In the genomic region with DNA sequence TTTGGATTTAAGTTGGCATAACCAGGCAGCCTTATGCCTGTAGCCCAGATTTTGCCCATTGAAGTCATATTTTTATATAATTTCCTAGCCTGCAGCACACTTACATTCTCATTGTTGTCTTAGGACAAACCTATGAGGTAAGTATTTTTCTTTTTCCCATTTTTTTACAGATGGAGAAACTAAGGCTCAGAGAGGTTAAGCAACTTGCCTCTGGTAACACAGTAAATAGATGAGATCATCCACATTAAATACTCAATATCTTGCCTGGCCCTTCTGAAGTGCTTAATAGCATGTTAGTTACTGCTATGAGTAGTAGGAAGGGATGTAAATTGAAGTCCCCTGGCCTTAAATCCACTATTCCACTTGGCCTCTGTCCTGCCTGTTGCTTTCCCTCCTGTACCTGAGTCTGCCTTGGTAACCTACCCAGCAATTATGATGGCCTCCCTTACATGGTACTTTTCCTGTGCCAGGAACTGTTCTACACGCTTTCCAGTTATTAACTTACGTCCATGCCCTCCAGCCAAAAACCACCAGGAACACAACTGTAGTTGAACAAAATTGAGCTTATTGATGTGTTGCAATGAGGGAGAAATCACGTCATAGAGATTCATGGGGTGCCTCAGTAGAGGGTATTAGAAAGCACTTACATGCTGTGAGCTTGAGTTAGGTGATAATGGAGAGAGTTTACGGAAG, we compare ENCODE assay signal across 12 cellular contexts.
DNase-seq lines count a peak whose midpoint lies in the region; ATAC-seq and TF ChIP-seq lines count a peak whose summit lies in the region.
"Had no signal": no experiment of that assay in that cellular context is flagged by ENCODE, and none has a peak within 500 bp of the region (broad histone marks: within the 10 kb centered on the region; RNA-seq: fewer than 3 reads in every experiment).

No MANE protein-coding gene starts in this region.

- ATAC-seq in GM23338, result no peak
- ATAC-seq in IMR-90 (ENCODE audit: low read depth), result no peak
- ATAC-seq: A549; CD8-positive, alpha-beta T cell had no signal

- no peak for TF ChIP-seq RAD21 in IMR-90 (IDR thresholded peaks at IDR 0.05; ENCODE audit: low read length)

- H3K4me3 ChIP-seq in GM23338 (no peak overlapping the region), IMR-90 (ENCODE audit: insufficient read depth, low read depth, low read length) (no peak overlapping the region), endodermal cell (ENCODE audit: low read length) (no peak overlapping the region), sigmoid colon (no peak overlapping the region), H7 (ENCODE audit: insufficient read depth, low read depth, low read length) (no peak overlapping the region)
- H3K4me3 ChIP-seq: A549 had no signal

- POLR2A ChIA-PET in IMR-90 (lab: Charles Lee; ENCODE audit: unreplicated experiment), result no interaction called here

- no peaks in the 10 kb centered on the region for H3F3A ChIP-seq in GM23338 (replicated peaks; ENCODE audit: low read depth)

- dilution Hi-C loops in IMR-90 (cut with HindIII; ENCODE audit: low sequenced_read_pairs, unreplicated experiment), result no loop called here

- H3K27me3 Mint-ChIP-seq in GM23338 (ENCODE audit: insufficient read depth, low read depth, poor library complexity) (no peaks in the 10 kb centered on the region), endodermal cell (ENCODE audit: insufficient read depth) (peaks cover 2% of the 10 kb centered on the region), nephron (ENCODE audit: low read depth) (no peaks in the 10 kb centered on the region)

- H3K4me1 Mint-ChIP-seq in GM23338, result peaks cover 7% of the 10 kb centered on the region; the same call in 2 of the 3 replicates
- H3K4me1 Mint-ChIP-seq in endodermal cell, result peaks cover 28% of the 10 kb centered on the region
- H3K4me1 Mint-ChIP-seq in nephron, result peaks cover 28% of the 10 kb centered on the region
- H3K4me1 Mint-ChIP-seq: CD14-positive monocyte had no signal

- no peak overlapping the region for H3K14ac ChIP-seq in IMR-90 (replicated peaks; ENCODE audit: low read depth, low read length)

- WGBS in IMR-90 (ENCODE audit: extremely low coverage in 2 of 2, insufficient read length in 1 of 2), 2 experiments, result no CpG with 5 or more reads among the region's 4 CpGs
- WGBS in endodermal cell (ENCODE audit: insufficient coverage in 1 of 2, insufficient read length in 1 of 2), 2 experiments, result 79 to 87% methylated on average over 2 to 4 of the region's 4 CpGs
- WGBS in sigmoid colon, 2 donors, result 95 to 98% methylated on average over 4 of the region's 4 CpGs

- in situ Hi-C loops in IMR-90 (cut with MboI; ENCODE audit: low sequenced_read_pairs), result no loop called here

- H2BK20ac ChIP-seq in IMR-90 (ENCODE audit: low read depth, low read length), result no peak overlapping the region

- no peak overlapping the region for H3K4me2 ChIP-seq in GM23338
- no peak overlapping the region for H3K4me2 ChIP-seq in IMR-90 (ENCODE audit: low read depth, low read length)
- H3K4me2 ChIP-seq: A549 had no signal

- no peak overlapping the region for H3K56ac ChIP-seq in IMR-90 (ENCODE audit: extremely low read depth, insufficient read depth, low read length)

- peaks cover 5% of the 10 kb centered on the region; the same call in 1 of the 3 replicates for H3K9me3 Mint-ChIP-seq in GM23338
- H3K9me3 Mint-ChIP-seq in endodermal cell, result no peaks in the 10 kb centered on the region
- H3K9me3 Mint-ChIP-seq in nephron, result peaks cover 9% of the 10 kb centered on the region
- H3K9me3 Mint-ChIP-seq: CD8-positive, alpha-beta T cell had no signal

- intact Hi-C loops in IMR-90 (cut with micrococcal nuclease), result no loop called here
- intact Hi-C loops in sigmoid colon (cut with DNase I), result no loop called here

- H3K9me1 ChIP-seq in IMR-90 (ENCODE audit: insufficient read depth, low read length), result no peaks in the 10 kb centered on the region; the same call in none of the 2 replicates

- H2AFZ ChIP-seq in GM23338 (peak overlapping the region; percentile 58; the same call in 1 of the 2 replicates), IMR-90 (replicated peaks; ENCODE audit: low read length, poor library complexity) (no peak overlapping the region)

- H3K4ac ChIP-seq in IMR-90 (ENCODE audit: low read depth, low read length), result no peak overlapping the region

- TF ChIP-seq POLR2A in IMR-90 (IDR thresholded peaks at IDR 0.05; ENCODE audit: low read depth, low read length) (no peak), sigmoid colon (IDR thresholded peaks at IDR 0.05) (no peak)

- no peak overlapping the region for H2AK9ac ChIP-seq in IMR-90 (replicated peaks; ENCODE audit: low read depth, low read length, poor library complexity)

- H2BK120ac ChIP-seq in IMR-90 (ENCODE audit: low read depth, low read length), result no peak overlapping the region

- H3K36me3 Mint-ChIP-seq in GM23338 (ENCODE audit: low read depth) (0 out of 3 replicates have a peak, but pooled peaks cover 4% of the 10 kb centered on the region), endodermal cell (ENCODE audit: low read depth) (no peaks in the 10 kb centered on the region), nephron (ENCODE audit: low read depth) (no peaks in the 10 kb centered on the region)
- H3K36me3 Mint-ChIP-seq: CD14-positive monocyte; CD8-positive, alpha-beta T cell had no signal

- H3K27me3 ChIP-seq in GM23338 (ENCODE audit: insufficient read depth), result no peaks in the 10 kb centered on the region
- no peaks in the 10 kb centered on the region for H3K27me3 ChIP-seq in IMR-90 (ENCODE audit: control insufficient read depth, insufficient read depth, low read length)
- no peaks in the 10 kb centered on the region for H3K27me3 ChIP-seq in endodermal cell (ENCODE audit: control insufficient read depth, insufficient read depth, low read length, poor library complexity, severe bottlenecking)
- no peaks in the 10 kb centered on the region for H3K27me3 ChIP-seq in sigmoid colon
- no peaks in the 10 kb centered on the region for H3K27me3 ChIP-seq in H7 (ENCODE audit: control insufficient read depth, insufficient read depth, low read length)

- BruUV-seq in IMR-90 (replicated peaks; lab: Mats Ljungman, UMichigan), result no TSS peak

- no peaks in the 10 kb centered on the region for H3K79me2 ChIP-seq in GM23338 (replicated peaks; ENCODE audit: insufficient read depth)

- H3K4me1 ChIP-seq in GM23338 (ENCODE audit: insufficient read depth), result peaks cover under 1% of the 10 kb centered on the region; the same call in 1 of the 2 replicates
- H3K4me1 ChIP-seq in IMR-90 (ENCODE audit: control insufficient read depth, insufficient read depth, low read length), result peaks cover 5% of the 10 kb centered on the region
- peaks cover 20% of the 10 kb centered on the region for H3K4me1 ChIP-seq in endodermal cell (ENCODE audit: control insufficient read depth, insufficient read depth, low read length)
- H3K4me1 ChIP-seq in sigmoid colon, result peaks cover 0 to 10% (median 9%) of the 10 kb centered on the region in 4 donors
- H3K4me1 ChIP-seq: A549 had no signal

- no peaks in the 10 kb centered on the region for H3K36me3 ChIP-seq in GM23338 (ENCODE audit: insufficient read depth)
- no peaks in the 10 kb centered on the region for H3K36me3 ChIP-seq in IMR-90 (ENCODE audit: control insufficient read depth, insufficient read depth, low read length)
- H3K36me3 ChIP-seq in endodermal cell (ENCODE audit: control insufficient read depth, insufficient read depth, low read length), result no peaks in the 10 kb centered on the region
- no peaks in the 10 kb centered on the region for H3K36me3 ChIP-seq in sigmoid colon
- no peaks in the 10 kb centered on the region for H3K36me3 ChIP-seq in H7 (replicated peaks; ENCODE audit: control insufficient read depth, insufficient read depth, low read length)

- no peak overlapping the region for H4K5ac ChIP-seq in IMR-90 (ENCODE audit: low read depth, low read length)

- no peak overlapping the region for H3K27ac ChIP-seq in GM23338 (ENCODE audit: low read depth)
- no peak overlapping the region for H3K27ac ChIP-seq in IMR-90 (ENCODE audit: insufficient read depth, low read length)
- H3K27ac ChIP-seq in endodermal cell (ENCODE audit: low read depth, low read length), result no peak overlapping the region
- no peak overlapping the region for H3K27ac ChIP-seq in sigmoid colon
- H3K27ac ChIP-seq: A549 had no signal

- CTCF ChIA-PET in IMR-90 (lab: Yijun Ruan, JAX), result no interaction called here

- no peak for DNase-seq in GM23338 (ENCODE audit: low spot score)
- no peak for DNase-seq in IMR-90
- DNase-seq in endodermal cell, result no peak
- no peak for DNase-seq in sigmoid colon
- DNase-seq in activated CD8-positive, alpha-beta memory T cell treated with anti-CD3 and anti-CD28 coated beads, Interleukin-2, amount 50 U/mL, for 48 hours, result no peak
- no peak for DNase-seq in globus pallidus (ENCODE audit: low spot score)
- DNase-seq in H7, result no peak
- DNase-seq: CD8-positive, alpha-beta T cell; KG1 had no signal

- TF ChIP-seq EP300 in sigmoid colon (IDR thresholded peaks at IDR 0.05), result no peak

- H3K9ac ChIP-seq in IMR-90 (ENCODE audit: low read depth, low read length) (no peak overlapping the region), endodermal cell (ENCODE audit: extremely low read depth, low read length, poor library complexity, severe bottlenecking) (no peak overlapping the region)

- no peak overlapping the region for H4K91ac ChIP-seq in IMR-90 (ENCODE audit: insufficient read depth, low read depth, low read length)

- no peak overlapping the region for H3K18ac ChIP-seq in IMR-90 (ENCODE audit: low read depth, low read length)

- H2AK5ac ChIP-seq in IMR-90 (ENCODE audit: low read depth, low read length), result no peak overlapping the region

- H4K8ac ChIP-seq in IMR-90 (ENCODE audit: low read depth in 2 of 2, low read length in 2 of 2), result no peak overlapping the region

- H3K27ac Mint-ChIP-seq in GM23338 (no peak overlapping the region), endodermal cell (peak overlapping the region; percentile 59), nephron (peak overlapping the region in 2 of 3 experiments; percentile 8 to 11)
- H3K27ac Mint-ChIP-seq: CD14-positive monocyte; CD8-positive, alpha-beta T cell had no signal

- H3K4me3 Mint-ChIP-seq in GM23338 (no peak overlapping the region), endodermal cell (no peak overlapping the region), nephron (no peak overlapping the region)
- H3K4me3 Mint-ChIP-seq: CD14-positive monocyte; CD8-positive, alpha-beta T cell had no signal

- 0 out of 3 replicates have a peak overlapping the region, but pooled peaks have one; percentile 52 for H2BK15ac ChIP-seq in IMR-90 (ENCODE audit: low read depth, low read length)

- H3K9me3 ChIP-seq in IMR-90 (ENCODE audit: control insufficient read depth, insufficient read depth, low read length), result no peaks in the 10 kb centered on the region
- H3K9me3 ChIP-seq in endodermal cell (ENCODE audit: control insufficient read depth, low read length), result no peaks in the 10 kb centered on the region
- H3K9me3 ChIP-seq in sigmoid colon, result no peaks in the 10 kb centered on the region
- H3K9me3 ChIP-seq: A549 had no signal

- no peak overlapping the region for H3K23ac ChIP-seq in IMR-90 (ENCODE audit: low read depth, low read length)

- peaks cover 11% of the 10 kb centered on the region for H3K9me2 ChIP-seq in GM23338 (ENCODE audit: insufficient read depth)

- TF ChIP-seq CTCF in GM23338 (conservative IDR thresholded peaks at IDR 0.05; ENCODE audit: low read depth in 2 of 2), result no peak
- no peak for TF ChIP-seq CTCF in IMR-90 (conservative IDR thresholded peaks at IDR 0.05; ENCODE audit: low read depth, low read length)
- TF ChIP-seq CTCF in endodermal cell (conservative IDR thresholded peaks at IDR 0.05), result no peak
- TF ChIP-seq CTCF in nephron (IDR thresholded peaks at IDR 0.05; ENCODE audit: unreplicated experiment in 3 of 3), result no peak
- no peak for TF ChIP-seq CTCF in sigmoid colon (IDR thresholded peaks at IDR 0.05)

- no peaks in the 10 kb centered on the region for H3K79me1 ChIP-seq in IMR-90 (ENCODE audit: low read depth in 1 of 2, low read length in 2 of 2)

- H2BK5ac ChIP-seq in IMR-90 (ENCODE audit: low read depth, low read length, poor library complexity, severe bottlenecking), result no peak overlapping the region

- H4K20me1 ChIP-seq in GM23338 (replicated peaks; ENCODE audit: insufficient read depth), result no peaks in the 10 kb centered on the region
- no peaks in the 10 kb centered on the region for H4K20me1 ChIP-seq in IMR-90 (ENCODE audit: insufficient read depth, low read length)
